Comparison of ENCODE assay signal across 17 cellular contexts in the genomic region with DNA sequence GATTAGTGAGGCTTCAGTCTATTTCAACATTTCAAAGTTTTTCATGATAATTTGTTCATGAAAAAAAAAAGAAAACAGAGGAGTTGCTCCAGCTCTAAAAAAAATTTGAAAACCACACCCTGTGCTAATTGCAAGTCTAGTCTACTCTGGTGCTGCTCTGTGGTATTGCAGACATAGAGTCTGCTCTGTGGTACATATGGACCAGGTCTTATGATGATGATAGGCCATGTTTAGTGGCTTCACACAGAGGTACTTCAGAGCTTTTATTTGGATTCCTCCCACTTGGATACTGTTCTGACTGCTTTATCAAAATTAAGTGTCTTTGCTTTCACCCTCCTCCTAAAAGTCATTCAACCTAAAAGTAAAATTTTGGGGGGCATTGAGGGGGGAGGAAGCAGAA.
A peak's percentile ranks its signal among the peaks of the same experiment; 100 is the strongest.
DNase-seq lines count a peak whose midpoint lies in the region; ATAC-seq and TF ChIP-seq lines count a peak whose summit lies in the region.
"Had no signal": no experiment of that assay in that cellular context is flagged by ENCODE, and none has a peak within 500 bp of the region (broad histone marks: within the 10 kb centered on the region; RNA-seq: fewer than 3 reads in every experiment).

No MANE protein-coding gene starts in this region.

- POLR2A ChIA-PET in HEK293 (lab: Yijun Ruan, JAX): no interaction called here

- H3K4me3 ChIP-seq in HEK293 (ENCODE audit: low read depth, low read length) (no peak overlapping the region), dorsolateral prefrontal cortex (no peak overlapping the region), upper lobe of right lung (no peak overlapping the region)
- H3K4me3 ChIP-seq: lower lobe of right lung had no signal

- CTCF ChIA-PET in HEK293 (lab: Yijun Ruan, JAX): interaction anchor here (0.7 to 2.0 kb wide), 3 partner anchors 8 to 54 kb away, joined by 3 to 9 read pairs (median 4); no protein-coding TSS in a partner anchor

- no peak for TF ChIP-seq CTCF in HEK293 (tag by site-specific recombination; IDR thresholded peaks at IDR 0.05)
- no peak for TF ChIP-seq CTCF in dorsolateral prefrontal cortex (IDR thresholded peaks at IDR 0.05 in 54 of 56, conservative IDR thresholded peaks at IDR 0.05 in 2 of 56; ENCODE audit: low read depth in 1 of 56, partially characterized antibody in 56 of 56)
- no peak for TF ChIP-seq CTCF in upper lobe of right lung (IDR thresholded peaks at IDR 0.05)

- DNase-seq in NCI-H510A treated with DMSO at 0.1 percent for 48 hours (lab: John Stamatoyannopoulos, UW) (peak; percentile 80), NCI-H510A (lab: John Stamatoyannopoulos, UW) (no peak), NCI-H345 treated with DMSO at 0.1 percent for 48 hours (lab: John Stamatoyannopoulos, UW; ENCODE audit: unreplicated experiment) (peak; percentile 68), dorsolateral prefrontal cortex (no peak), upper lobe of right lung (no peak), HT-29 (ENCODE audit: low spot score) (no peak)
- DNase-seq: activated CD4-positive, alpha-beta T cell treated with anti-CD3 and anti-CD28 coated beads, Interleukin-2, amount 50 U/mL, for 1 hour; CD8-positive, alpha-beta memory T cell; cerebellar nuclear complex; GF-D8; H7; lower lobe of right lung; naive B cell; stimulated activated naive CD4-positive, alpha-beta T cell had no signal

- H3K9me3 ChIP-seq in HEK293 (ENCODE audit: control insufficient read depth, insufficient read depth, low read depth, low read length): no peaks in the 10 kb centered on the region
- no peaks in the 10 kb centered on the region for H3K9me3 ChIP-seq in upper lobe of right lung
- H3K9me3 ChIP-seq: lower lobe of right lung had no signal

- H3K36me3 ChIP-seq in HEK293 (ENCODE audit: control insufficient read depth in 2 of 2, insufficient read depth in 1 of 2, low read length in 2 of 2) (peaks cover 0 to 10% of the 10 kb centered on the region in 2 experiments; a peak in 1 of 3 replicates), upper lobe of right lung (peaks cover 8% of the 10 kb centered on the region)

- ATAC-seq in upper lobe of right lung (no peak), GM18502 (IDR thresholded peaks at IDR 0.05; ENCODE audit: poor library complexity, unreplicated experiment) (no peak)

- no peaks in the 10 kb centered on the region for H3K4me1 ChIP-seq in HEK293 (ENCODE audit: control insufficient read depth, insufficient read depth, low read length)
- no peaks in the 10 kb centered on the region for H3K4me1 ChIP-seq in upper lobe of right lung
- H3K4me1 ChIP-seq: lower lobe of right lung had no signal

- H3K27ac ChIP-seq in HEK293 (ENCODE audit: extremely low read depth, low read depth, low read length): no peak overlapping the region
- peak overlapping the region in 56 of 59 donors; percentile 41 to 93 (median 86) for H3K27ac ChIP-seq in dorsolateral prefrontal cortex
- no peak overlapping the region for H3K27ac ChIP-seq in upper lobe of right lung
- H3K27ac ChIP-seq: lower lobe of right lung, parathyroid adenoma had no signal

- intact Hi-C loops in dorsolateral prefrontal cortex (cut with DNase I) (no loop called here), upper lobe of right lung (cut with DNase I) (no loop called here)

- no peaks in the 10 kb centered on the region for H3K27me3 ChIP-seq in dorsolateral prefrontal cortex
- no peaks in the 10 kb centered on the region for H3K27me3 ChIP-seq in upper lobe of right lung

TF ChIP-seq in HEK293, 187 proteins besides CTCF, POLR2A, EP300 and RAD21:
- TF ChIP-seq ZNF792 (tag by site-specific recombination; IDR thresholded peaks at IDR 0.05) (no peak), WT1 (tag by site-specific recombination; IDR thresholded peaks at IDR 0.05) (peak; percentile 90; the same call in 1 of the 2 replicates), TCF7L2 (IDR thresholded peaks at IDR 0.05; ENCODE audit: borderline replicate concordance, low read depth, low read length) (no peak)

Comparison
In these comparisons a context has a peak if more than half of its experiments do, and no peak if none do; other contexts are left out.
1. DNase-seq: peak in NCI-H510A treated with DMSO at 0.1 percent for 48 hours (single experiment) and NCI-H345 treated with DMSO at 0.1 percent for 48 hours (single experiment); none in NCI-H510A (single experiment), dorsolateral prefrontal cortex (0 of 10), upper lobe of right lung (single experiment) and HT-29 (single experiment).
2. H3K27ac ChIP-seq: peak in dorsolateral prefrontal cortex (56 of 59); none in HEK293 (single experiment) and upper lobe of right lung (single experiment).